Comparison of ENCODE assay signal across 8 cellular contexts in genomic region chr1:37930246-37931142, GRCh38. TPM values are rescaled to one million over a fixed set of nuclear protein-coding genes. Genes with fewer than 3 reads are reported as not detected.
DNase-seq lines count a peak whose midpoint lies in the region; ATAC-seq, FAIRE-seq and TF ChIP-seq lines count a peak whose summit lies in the region.

No MANE protein-coding gene starts in this region.

- CTCF ChIA-PET in IMR-90 (lab: Yijun Ruan, JAX): no interaction called here

- no peak overlapping the region for H3K56ac ChIP-seq in IMR-90 (ENCODE audit: extremely low read depth, insufficient read depth, low read length)

- no peak overlapping the region for H3K14ac ChIP-seq in IMR-90 (replicated peaks; ENCODE audit: low read depth, low read length)

- no peak overlapping the region for H3K4ac ChIP-seq in IMR-90 (ENCODE audit: low read depth, low read length)

- no peaks in the 10 kb centered on the region for H3K9me3 ChIP-seq in IMR-90 (ENCODE audit: control insufficient read depth, insufficient read depth, low read length)
- H3K9me3 ChIP-seq in esophagus (ENCODE audit: control insufficient read depth in 2 of 2, insufficient read depth in 1 of 2, low read depth in 1 of 2, low read length in 1 of 2): no peaks in the 10 kb centered on the region
- H3K9me3 ChIP-seq in psoas muscle: no peaks in the 10 kb centered on the region

- TF ChIP-seq CTCF in IMR-90 (conservative IDR thresholded peaks at IDR 0.05; ENCODE audit: low read depth, low read length): no peak
- TF ChIP-seq CTCF in psoas muscle (IDR thresholded peaks at IDR 0.05): no peak
- no peak for TF ChIP-seq CTCF in D721Med (IDR thresholded peaks at IDR 0.05; ENCODE audit: insufficient read depth, missing control alignments)

- peaks cover 16% of the 10 kb centered on the region for H3K36me3 ChIP-seq in IMR-90 (ENCODE audit: control insufficient read depth, insufficient read depth, low read length)
- H3K36me3 ChIP-seq in esophagus (ENCODE audit: control insufficient read depth in 2 of 2, insufficient read depth in 2 of 2, low read length in 1 of 2): no peaks in the 10 kb centered on the region
- H3K36me3 ChIP-seq in psoas muscle (ENCODE audit: insufficient read depth in 1 of 2, low read depth in 1 of 2): peaks cover 0 to 16% of the 10 kb centered on the region in 2 donors

- H3K4me3 ChIP-seq in IMR-90 (ENCODE audit: insufficient read depth, low read depth, low read length) (no peak overlapping the region), esophagus (ENCODE audit: low read depth in 1 of 2, low read length in 2 of 2) (peak overlapping the region; percentile 74 to 94), psoas muscle (peak overlapping the region; percentile 83)

- in situ Hi-C loops in IMR-90 (cut with MboI; ENCODE audit: low sequenced_read_pairs): no loop called here

- no peaks in the 10 kb centered on the region for H3K27me3 ChIP-seq in IMR-90 (ENCODE audit: control insufficient read depth, insufficient read depth, low read length)
- no peaks in the 10 kb centered on the region for H3K27me3 ChIP-seq in esophagus (ENCODE audit: control insufficient read depth in 1 of 2, insufficient read depth in 2 of 2, low read length in 2 of 2)
- no peaks in the 10 kb centered on the region for H3K27me3 ChIP-seq in psoas muscle (ENCODE audit: insufficient read depth in 3 of 3, low read length in 2 of 3)

- H4K20me1 ChIP-seq in IMR-90 (ENCODE audit: insufficient read depth, low read length): peaks cover 27% of the 10 kb centered on the region

- no peak overlapping the region for H2BK5ac ChIP-seq in IMR-90 (ENCODE audit: low read depth, low read length, poor library complexity, severe bottlenecking)

- H2BK120ac ChIP-seq in IMR-90 (ENCODE audit: low read depth, low read length): no peak overlapping the region

- DNase-seq in IMR-90 (peak; percentile 13), psoas muscle (no peak), NCI-H1092 (lab: John Stamatoyannopoulos, UW) (no peak), UCSD-AML1 (lab: John Stamatoyannopoulos, UW; ENCODE audit: unreplicated experiment) (no peak), H4 (ENCODE audit: low spot score) (no peak), D721Med (ENCODE audit: insufficient read length, low spot score) (no peak)
- DNase-seq in activated CD4-positive, alpha-beta T cell treated with anti-CD3 and anti-CD28 coated beads, Interleukin-2, amount 10 ng/mL, durations not matched to agents 24 days and 14 days: peak; percentile 77

- no peak overlapping the region for H2BK15ac ChIP-seq in IMR-90 (ENCODE audit: low read depth, low read length)

- no peak overlapping the region for H4K5ac ChIP-seq in IMR-90 (ENCODE audit: low read depth, low read length)

- no TSS peak for BruUV-seq in IMR-90 (replicated peaks; lab: Mats Ljungman, UMichigan)

- no peak for FAIRE-seq in D721Med (lab: Jason Lieb, UNC)

- peak overlapping the region; percentile 73 for H2AK9ac ChIP-seq in IMR-90 (replicated peaks; ENCODE audit: low read depth, low read length, poor library complexity)

- H3K27ac Mint-ChIP-seq in activated CD4-positive, alpha-beta T cell treated with anti-CD3 and anti-CD28 coated beads, Interleukin-2, amount 10 ng/mL, durations not matched to agents 24 days and 14 days: peak overlapping the region; percentile 85

- H4K8ac ChIP-seq in IMR-90 (ENCODE audit: low read depth in 2 of 2, low read length in 2 of 2): no peak overlapping the region; a peak in 1 of 4 replicates

- no peak overlapping the region for H2BK20ac ChIP-seq in IMR-90 (ENCODE audit: low read depth, low read length)

- no peak for ATAC-seq in IMR-90 (ENCODE audit: low read depth)
- peak; percentile 18 to 67 (median 56) for ATAC-seq in psoas muscle

- TF ChIP-seq RAD21 in IMR-90 (IDR thresholded peaks at IDR 0.05; ENCODE audit: low read length): no peak

- no peak overlapping the region for H3K18ac ChIP-seq in IMR-90 (ENCODE audit: low read depth, low read length)

- peaks cover 11% of the 10 kb centered on the region for H3K36me3 Mint-ChIP-seq in activated CD4-positive, alpha-beta T cell treated with anti-CD3 and anti-CD28 coated beads, Interleukin-2, amount 10 ng/mL, durations not matched to agents 24 days and 14 days (ENCODE audit: low read depth)

- no peaks in the 10 kb centered on the region for H3K9me3 Mint-ChIP-seq in activated CD4-positive, alpha-beta T cell treated with anti-CD3 and anti-CD28 coated beads, Interleukin-2, amount 10 ng/mL, durations not matched to agents 24 days and 14 days

- peaks cover 16 to 52% of the 10 kb centered on the region in 2 experiments; a peak in 3 of 4 replicates for H3K79me1 ChIP-seq in IMR-90 (ENCODE audit: low read depth in 1 of 2, low read length in 2 of 2)

- H4K91ac ChIP-seq in IMR-90 (ENCODE audit: insufficient read depth, low read depth, low read length): no peak overlapping the region

- peaks cover 11% of the 10 kb centered on the region for H3K4me1 ChIP-seq in IMR-90 (ENCODE audit: control insufficient read depth, insufficient read depth, low read length)
- peaks cover 6 to 7% of the 10 kb centered on the region in 2 donors for H3K4me1 ChIP-seq in esophagus (ENCODE audit: control insufficient read depth in 2 of 2, insufficient read depth in 2 of 2, low read length in 1 of 2)
- H3K4me1 ChIP-seq in psoas muscle: peaks cover 34% of the 10 kb centered on the region

- H3K4me1 Mint-ChIP-seq in activated CD4-positive, alpha-beta T cell treated with anti-CD3 and anti-CD28 coated beads, Interleukin-2, amount 10 ng/mL, durations not matched to agents 24 days and 14 days: peaks cover 36% of the 10 kb centered on the region

- dilution Hi-C loops in IMR-90 (cut with HindIII; ENCODE audit: low sequenced_read_pairs, unreplicated experiment): no loop called here

- no peak overlapping the region for H3K23ac ChIP-seq in IMR-90 (ENCODE audit: low read depth, low read length)

- H3K27me3 Mint-ChIP-seq in activated CD4-positive, alpha-beta T cell treated with anti-CD3 and anti-CD28 coated beads, Interleukin-2, amount 10 ng/mL, durations not matched to agents 24 days and 14 days: no peaks in the 10 kb centered on the region

- peak overlapping the region; percentile 90 for H3K4me3 Mint-ChIP-seq in activated CD4-positive, alpha-beta T cell treated with anti-CD3 and anti-CD28 coated beads, Interleukin-2, amount 10 ng/mL, durations not matched to agents 24 days and 14 days

- TF ChIP-seq POLR2A in IMR-90 (IDR thresholded peaks at IDR 0.05; ENCODE audit: low read depth, low read length): no peak

- H2AFZ ChIP-seq in IMR-90 (replicated peaks; ENCODE audit: low read length, poor library complexity): peak overlapping the region; percentile 86

- H3K27ac ChIP-seq in IMR-90 (ENCODE audit: insufficient read depth, low read length): no peak overlapping the region
- peak overlapping the region; percentile 13 to 78 for H3K27ac ChIP-seq in esophagus (ENCODE audit: low read depth in 2 of 2, low read length in 1 of 2)
- H3K27ac ChIP-seq in psoas muscle: peak overlapping the region; percentile 73

- H3K9ac ChIP-seq in IMR-90 (ENCODE audit: low read depth, low read length): 0 out of 2 replicates have a peak overlapping the region, but pooled peaks have one; percentile 34

- intact Hi-C loops in IMR-90 (cut with micrococcal nuclease) (no loop called here), psoas muscle (cut with DNase I) (loop anchor here in 1 of 2 donors (5.0 kb wide), 1 partner anchor 38 kb away; no protein-coding TSS in a partner anchor)
- intact Hi-C loops in activated CD4-positive, alpha-beta T cell treated with anti-CD3 and anti-CD28 coated beads, Interleukin-2, amount 10 ng/mL, durations not matched to agents 24 days and 14 days (cut with micrococcal nuclease): loop anchor here (1.0 to 5.0 kb wide), 4 partner anchors 17 to 118 kb away; partner anchors contain the start of gene INPP5B

- H2AK5ac ChIP-seq in IMR-90 (ENCODE audit: low read depth, low read length): no peak overlapping the region

- POLR2A ChIA-PET in IMR-90 (lab: Charles Lee; ENCODE audit: unreplicated experiment): no interaction called here

- WGBS in IMR-90 (ENCODE audit: extremely low coverage in 2 of 2, insufficient read length in 1 of 2), 2 experiments: 78% methylated on average over 6 of the region's 13 CpGs; no CpG with 5 or more reads in 1 of the 2 experiments
- WGBS in esophagus, 2 donors: 58 to 61% methylated on average over 13 of the region's 13 CpGs
- WGBS in psoas muscle, 3 donors: 50 to 55% (median 54%) methylated on average over 13 of the region's 13 CpGs

- H3K9me1 ChIP-seq in IMR-90 (ENCODE audit: insufficient read depth, low read length): peaks cover 5% of the 10 kb centered on the region; the same call in 1 of the 2 replicates

- H3K4me2 ChIP-seq in IMR-90 (ENCODE audit: low read depth, low read length): peak overlapping the region; percentile 73

TF ChIP-seq in IMR-90, 13 proteins besides CTCF, POLR2A, EP300 and RAD21:
- TF ChIP-seq MXI1 (IDR thresholded peaks at IDR 0.05; ENCODE audit: borderline replicate concordance, low read depth, low read length) (no peak), CEBPB (IDR thresholded peaks at IDR 0.05; ENCODE audit: low read depth, low read length) (peak; percentile 78)

RNA-seq across cellular contexts. Expression of gene INPP5B, which starts 16.4 kb away (rescaled TPM):
- total RNA-seq in IMR-90 (2012; rRNA removed): 17.2 and 20.4 TPM in 2 replicates
- polyA plus RNA-seq in IMR-90 (2012; rRNA removed): 8.0 and 9.4 TPM in 2 replicates
- 4.2 and 4.5 TPM in 2 replicates for polyA plus RNA-seq in IMR-90 (2012; cell fraction: cytosol; rRNA removed)
- polyA plus RNA-seq in IMR-90 (2012; cell fraction: nucleus; rRNA removed; ENCODE audit: low replicate concordance): 11.0 and 21.5 TPM in 2 replicates
- 23.8 and 27.2 TPM in 2 replicates for total RNA-seq in activated CD4-positive, alpha-beta T cell treated with anti-CD3 and anti-CD28 coated beads, Interleukin-2, amount 10 ng/mL, durations not matched to agents 24 days and 14 days
- polyA plus RNA-seq in esophagus: 1 to 10 TPM; 4.4 to 7.4 TPM
- 10 to 100 TPM in 2 of 4 donors, 1 to 10 TPM in 2; 6.7 to 12.8 (median 9.3) TPM for total RNA-seq in psoas muscle
- polyA plus RNA-seq in psoas muscle: 1 to 10 TPM; 3.8 to 6.6 (median 4.5) TPM
- total RNA-seq in H4 (2014; rRNA removed; shearing (Covaris generic)): 10.3 and 11.7 TPM in 2 replicates

RNA-seq across cellular contexts. Expression of gene SF3A3, which starts 59.3 kb away (rescaled TPM):
- total RNA-seq in IMR-90 (2012; rRNA removed): 90.0 and 109 TPM in 2 replicates
- polyA plus RNA-seq in IMR-90 (2012; rRNA removed): 35.7 and 39.9 TPM in 2 replicates
- polyA plus RNA-seq in IMR-90 (2012; cell fraction: cytosol; rRNA removed): 7.2 and 42.6 TPM in 2 replicates
- 10.4 and 48.2 TPM in 2 replicates for polyA plus RNA-seq in IMR-90 (2012; cell fraction: nucleus; rRNA removed; ENCODE audit: low replicate concordance)
- 132 and 144 TPM in 2 replicates for total RNA-seq in activated CD4-positive, alpha-beta T cell treated with anti-CD3 and anti-CD28 coated beads, Interleukin-2, amount 10 ng/mL, durations not matched to agents 24 days and 14 days
- polyA plus RNA-seq in esophagus: 10 to 100 TPM; 10.6 to 21.4 TPM
- 10 to 100 TPM; 20.0 to 45.4 (median 35.0) TPM for total RNA-seq in psoas muscle
- polyA plus RNA-seq in psoas muscle: 10 to 100 TPM; 13.0 to 35.0 (median 30.0) TPM
- 124 and 163 TPM in 2 replicates for total RNA-seq in H4 (2014; rRNA removed; shearing (Covaris generic))

Comparison
In these comparisons a context has a peak if more than half of its experiments do, and no peak if none do; other contexts are left out.
1. DNase-seq: peak in IMR-90 (single experiment) and activated CD4-positive, alpha-beta T cell treated with anti-CD3 and anti-CD28 coated beads, Interleukin-2, amount 10 ng/mL, durations not matched to agents 24 days and 14 days (single experiment); none in psoas muscle (0 of 2), NCI-H1092 (single experiment), UCSD-AML1 (single experiment), H4 (single experiment) and D721Med (single experiment).